ENCODE assay signal across 2 cellular contexts in genomic region chr11:469684-470667, GRCh38.
TF ChIP-seq lines count a peak whose summit lies in the region.

No MANE protein-coding gene starts in this region.

TF ChIP-seq in H1, 55 proteins besides CTCF, POLR2A, EP300 and RAD21:
- TF ChIP-seq KDM4A (IDR thresholded peaks at IDR 0.05; ENCODE audit: low read depth, low read length, severe bottlenecking), result no peak
- TF ChIP-seq BRCA1 (IDR thresholded peaks at IDR 0.05; ENCODE audit: low read depth, low read length), result no peak
- TF ChIP-seq JUND (IDR thresholded peaks at IDR 0.05; ENCODE audit: low read length), result no peak
- TF ChIP-seq SP2 (IDR thresholded peaks at IDR 0.05; ENCODE audit: low read length), result no peak
- TF ChIP-seq GTF2F1 (IDR thresholded peaks at IDR 0.05; ENCODE audit: borderline replicate concordance, low read depth, low read length), result no peak
- TF ChIP-seq, protein P1, sequence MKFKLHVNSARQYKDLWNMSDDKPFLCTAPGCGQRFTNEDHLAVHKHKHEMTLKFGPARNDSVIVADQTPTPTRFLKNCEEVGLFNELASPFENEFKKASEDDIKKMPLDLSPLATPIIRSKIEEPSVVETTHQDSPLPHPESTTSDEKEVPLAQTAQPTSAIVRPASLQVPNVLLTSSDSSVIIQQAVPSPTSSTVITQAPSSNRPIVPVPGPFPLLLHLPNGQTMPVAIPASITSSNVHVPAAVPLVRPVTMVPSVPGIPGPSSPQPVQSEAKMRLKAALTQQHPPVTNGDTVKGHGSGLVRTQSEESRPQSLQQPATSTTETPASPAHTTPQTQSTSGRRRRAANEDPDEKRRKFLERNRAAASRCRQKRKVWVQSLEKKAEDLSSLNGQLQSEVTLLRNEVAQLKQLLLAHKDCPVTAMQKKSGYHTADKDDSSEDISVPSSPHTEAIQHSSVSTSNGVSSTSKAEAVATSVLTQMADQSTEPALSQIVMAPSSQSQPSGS (IDR thresholded peaks at IDR 0.05; ENCODE audit: low read length), result no peak
- TF ChIP-seq, protein P2, sequence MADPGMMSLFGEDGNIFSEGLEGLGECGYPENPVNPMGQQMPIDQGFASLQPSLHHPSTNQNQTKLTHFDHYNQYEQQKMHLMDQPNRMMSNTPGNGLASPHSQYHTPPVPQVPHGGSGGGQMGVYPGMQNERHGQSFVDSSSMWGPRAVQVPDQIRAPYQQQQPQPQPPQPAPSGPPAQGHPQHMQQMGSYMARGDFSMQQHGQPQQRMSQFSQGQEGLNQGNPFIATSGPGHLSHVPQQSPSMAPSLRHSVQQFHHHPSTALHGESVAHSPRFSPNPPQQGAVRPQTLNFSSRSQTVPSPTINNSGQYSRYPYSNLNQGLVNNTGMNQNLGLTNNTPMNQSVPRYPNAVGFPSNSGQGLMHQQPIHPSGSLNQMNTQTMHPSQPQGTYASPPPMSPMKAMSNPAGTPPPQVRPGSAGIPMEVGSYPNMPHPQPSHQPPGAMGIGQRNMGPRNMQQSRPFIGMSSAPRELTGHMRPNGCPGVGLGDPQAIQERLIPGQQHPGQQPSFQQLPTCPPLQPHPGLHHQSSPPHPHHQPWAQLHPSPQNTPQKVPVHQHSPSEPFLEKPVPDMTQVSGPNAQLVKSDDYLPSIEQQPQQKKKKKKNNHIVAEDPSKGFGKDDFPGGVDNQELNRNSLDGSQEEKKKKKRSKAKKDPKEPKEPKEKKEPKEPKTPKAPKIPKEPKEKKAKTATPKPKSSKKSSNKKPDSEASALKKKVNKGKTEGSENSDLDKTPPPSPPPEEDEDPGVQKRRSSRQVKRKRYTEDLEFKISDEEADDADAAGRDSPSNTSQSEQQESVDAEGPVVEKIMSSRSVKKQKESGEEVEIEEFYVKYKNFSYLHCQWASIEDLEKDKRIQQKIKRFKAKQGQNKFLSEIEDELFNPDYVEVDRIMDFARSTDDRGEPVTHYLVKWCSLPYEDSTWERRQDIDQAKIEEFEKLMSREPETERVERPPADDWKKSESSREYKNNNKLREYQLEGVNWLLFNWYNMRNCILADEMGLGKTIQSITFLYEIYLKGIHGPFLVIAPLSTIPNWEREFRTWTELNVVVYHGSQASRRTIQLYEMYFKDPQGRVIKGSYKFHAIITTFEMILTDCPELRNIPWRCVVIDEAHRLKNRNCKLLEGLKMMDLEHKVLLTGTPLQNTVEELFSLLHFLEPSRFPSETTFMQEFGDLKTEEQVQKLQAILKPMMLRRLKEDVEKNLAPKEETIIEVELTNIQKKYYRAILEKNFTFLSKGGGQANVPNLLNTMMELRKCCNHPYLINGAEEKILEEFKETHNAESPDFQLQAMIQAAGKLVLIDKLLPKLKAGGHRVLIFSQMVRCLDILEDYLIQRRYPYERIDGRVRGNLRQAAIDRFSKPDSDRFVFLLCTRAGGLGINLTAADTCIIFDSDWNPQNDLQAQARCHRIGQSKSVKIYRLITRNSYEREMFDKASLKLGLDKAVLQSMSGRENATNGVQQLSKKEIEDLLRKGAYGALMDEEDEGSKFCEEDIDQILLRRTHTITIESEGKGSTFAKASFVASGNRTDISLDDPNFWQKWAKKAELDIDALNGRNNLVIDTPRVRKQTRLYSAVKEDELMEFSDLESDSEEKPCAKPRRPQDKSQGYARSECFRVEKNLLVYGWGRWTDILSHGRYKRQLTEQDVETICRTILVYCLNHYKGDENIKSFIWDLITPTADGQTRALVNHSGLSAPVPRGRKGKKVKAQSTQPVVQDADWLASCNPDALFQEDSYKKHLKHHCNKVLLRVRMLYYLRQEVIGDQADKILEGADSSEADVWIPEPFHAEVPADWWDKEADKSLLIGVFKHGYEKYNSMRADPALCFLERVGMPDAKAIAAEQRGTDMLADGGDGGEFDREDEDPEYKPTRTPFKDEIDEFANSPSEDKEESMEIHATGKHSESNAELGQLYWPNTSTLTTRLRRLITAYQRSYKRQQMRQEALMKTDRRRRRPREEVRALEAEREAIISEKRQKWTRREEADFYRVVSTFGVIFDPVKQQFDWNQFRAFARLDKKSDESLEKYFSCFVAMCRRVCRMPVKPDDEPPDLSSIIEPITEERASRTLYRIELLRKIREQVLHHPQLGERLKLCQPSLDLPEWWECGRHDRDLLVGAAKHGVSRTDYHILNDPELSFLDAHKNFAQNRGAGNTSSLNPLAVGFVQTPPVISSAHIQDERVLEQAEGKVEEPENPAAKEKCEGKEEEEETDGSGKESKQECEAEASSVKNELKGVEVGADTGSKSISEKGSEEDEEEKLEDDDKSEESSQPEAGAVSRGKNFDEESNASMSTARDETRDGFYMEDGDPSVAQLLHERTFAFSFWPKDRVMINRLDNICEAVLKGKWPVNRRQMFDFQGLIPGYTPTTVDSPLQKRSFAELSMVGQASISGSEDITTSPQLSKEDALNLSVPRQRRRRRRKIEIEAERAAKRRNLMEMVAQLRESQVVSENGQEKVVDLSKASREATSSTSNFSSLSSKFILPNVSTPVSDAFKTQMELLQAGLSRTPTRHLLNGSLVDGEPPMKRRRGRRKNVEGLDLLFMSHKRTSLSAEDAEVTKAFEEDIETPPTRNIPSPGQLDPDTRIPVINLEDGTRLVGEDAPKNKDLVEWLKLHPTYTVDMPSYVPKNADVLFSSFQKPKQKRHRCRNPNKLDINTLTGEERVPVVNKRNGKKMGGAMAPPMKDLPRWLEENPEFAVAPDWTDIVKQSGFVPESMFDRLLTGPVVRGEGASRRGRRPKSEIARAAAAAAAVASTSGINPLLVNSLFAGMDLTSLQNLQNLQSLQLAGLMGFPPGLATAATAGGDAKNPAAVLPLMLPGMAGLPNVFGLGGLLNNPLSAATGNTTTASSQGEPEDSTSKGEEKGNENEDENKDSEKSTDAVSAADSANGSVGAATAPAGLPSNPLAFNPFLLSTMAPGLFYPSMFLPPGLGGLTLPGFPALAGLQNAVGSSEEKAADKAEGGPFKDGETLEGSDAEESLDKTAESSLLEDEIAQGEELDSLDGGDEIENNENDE (IDR thresholded peaks at IDR 0.05; ENCODE audit: insufficient replicate concordance, low read length), result no peak
- no peak for TF ChIP-seq CREB1 (IDR thresholded peaks at IDR 0.05)
- no peak for TF ChIP-seq CTBP2 (IDR thresholded peaks at IDR 0.05; ENCODE audit: borderline replicate concordance, insufficient read depth, insufficient read length, low read length)
- TF ChIP-seq SIN3A (conservative IDR thresholded peaks at IDR 0.05 in 1 of 2, IDR thresholded peaks at IDR 0.05 in 1 of 2; ENCODE audit: low read depth in 1 of 2, low read length in 2 of 2), result no peak
- TF ChIP-seq SIX5 (IDR thresholded peaks at IDR 0.05; ENCODE audit: low read depth, low read length), result no peak
- TF ChIP-seq CBX8 (IDR thresholded peaks at IDR 0.05; ENCODE audit: borderline replicate concordance, low read depth, low read length), result no peak
- no peak for TF ChIP-seq KDM5A (IDR thresholded peaks at IDR 0.05; ENCODE audit: low read length)

TF ChIP-seq in HEK293T, 16 proteins besides CTCF, POLR2A, EP300 and RAD21:
- TF ChIP-seq CTBP1 (IDR thresholded peaks at IDR 0.05; ENCODE audit: borderline replicate concordance), result no peak
- no peak for TF ChIP-seq TARDBP (IDR thresholded peaks at IDR 0.05)
- TF ChIP-seq PKNOX1 (IDR thresholded peaks at IDR 0.05), result no peak
TF ChIP-seq in HEK293T: peak in this region for 0.
